ENCODE assay signal across 3 cellular contexts in genomic region chr2:42931147-42931817, GRCh38.
A peak's percentile ranks its signal among the peaks of the same experiment; 100 is the strongest.
TF ChIP-seq lines count a peak whose summit lies in the region.

No MANE protein-coding gene starts in this region.

TF ChIP-seq in A549, 52 proteins besides CTCF, POLR2A, EP300 and RAD21 (continued from another document):
- TF ChIP-seq E2F6 (IDR thresholded peaks at IDR 0.05; ENCODE audit: borderline replicate concordance, low read depth) (no peak), SMC3 (IDR thresholded peaks at IDR 0.05) (no peak), RCOR1 (IDR thresholded peaks at IDR 0.05; ENCODE audit: low read depth, low read length) (no peak), HMGXB4 (CRISPR knock-in tag; IDR thresholded peaks at IDR 0.05; ENCODE audit: borderline replicate concordance) (no peak), ZNF302 (CRISPR knock-in tag; IDR thresholded peaks at IDR 0.05) (no peak), HDAC2 (IDR thresholded peaks at IDR 0.05) (no peak), MAZ (IDR thresholded peaks at IDR 0.05; ENCODE audit: borderline replicate concordance, low read depth, low read length) (no peak), NFE2L2 (conservative IDR thresholded peaks at IDR 0.05; ENCODE audit: low read length) (no peak), ZC3H11A (IDR thresholded peaks at IDR 0.05) (no peak), TFCP2L1 (CRISPR knock-in tag; IDR thresholded peaks at IDR 0.05) (no peak), ATOH8 (CRISPR knock-in tag; IDR thresholded peaks at IDR 0.05; ENCODE audit: low read depth) (no peak), MAFK (IDR thresholded peaks at IDR 0.05; ENCODE audit: partially characterized antibody) (no peak), CHD2 (IDR thresholded peaks at IDR 0.05; ENCODE audit: low read length, partially characterized antibody) (no peak), BHLHE40 (IDR thresholded peaks at IDR 0.05; ENCODE audit: low read depth, low read length) (no peak), REST (IDR thresholded peaks at IDR 0.05) (no peak)

TF ChIP-seq in HCT116, 20 proteins besides CTCF, POLR2A, EP300 and RAD21 (continued from another document):
- TF ChIP-seq FOSL1 (IDR thresholded peaks at IDR 0.05; ENCODE audit: low read depth) (no peak), SP1 (IDR thresholded peaks at IDR 0.05; ENCODE audit: low read depth) (no peak), ZBTB33 (IDR thresholded peaks at IDR 0.05; ENCODE audit: extremely low read depth, insufficient replicate concordance, low read length) (no peak), TCF7L2 (IDR thresholded peaks at IDR 0.05; ENCODE audit: borderline replicate concordance, extremely low read depth, insufficient read depth, insufficient read length) (no peak), SIN3A (IDR thresholded peaks at IDR 0.05; ENCODE audit: low read depth) (no peak), EZH2 (IDR thresholded peaks at IDR 0.05) (no peak), EZH2phosphoT487 (IDR thresholded peaks at IDR 0.05; ENCODE audit: borderline replicate concordance) (no peak), SRF (IDR thresholded peaks at IDR 0.05; ENCODE audit: low read depth) (no peak), JUND (IDR thresholded peaks at IDR 0.05) (no peak), YY1 (IDR thresholded peaks at IDR 0.05; ENCODE audit: extremely low read depth, insufficient replicate concordance, low read depth, low read length) (no peak), REST (IDR thresholded peaks at IDR 0.05; ENCODE audit: low read depth) (no peak), ZFX (IDR thresholded peaks at IDR 0.05) (no peak), CEBPB (IDR thresholded peaks at IDR 0.05; ENCODE audit: low read depth) (no peak), MAX (IDR thresholded peaks at IDR 0.05) (no peak)
TF ChIP-seq in HCT116: peak in this region for 0.

TF ChIP-seq in K562, 482 proteins besides CTCF, POLR2A, EP300 and RAD21 (continued from another document):
- TF ChIP-seq ZNF592 (IDR thresholded peaks at IDR 0.05) (peak; percentile 77), CBFA2T2 (conservative IDR thresholded peaks at IDR 0.05) (no peak), CBX5 (IDR thresholded peaks at IDR 0.05; ENCODE audit: borderline replicate concordance, low read depth) (0 out of 2 replicates have a peak, but pooled peaks have one; percentile 12), TFAP4 (CRISPR knock-in tag; IDR thresholded peaks at IDR 0.05; ENCODE audit: borderline replicate concordance) (peak; percentile 67), THAP7 (CRISPR knock-in tag; IDR thresholded peaks at IDR 0.05) (no peak), SREBF2 (CRISPR knock-in tag; IDR thresholded peaks at IDR 0.05) (no peak), MGA (IDR thresholded peaks at IDR 0.05) (0 out of 2 replicates have a peak, but pooled peaks have one; percentile 20), HMGN3 (IDR thresholded peaks at IDR 0.05; ENCODE audit: borderline replicate concordance, extremely low read depth, insufficient read length, low read depth, low read length) (peak; percentile 31), ID3 (CRISPR knock-in tag; IDR thresholded peaks at IDR 0.05) (no peak), ID3 (tag; IDR thresholded peaks at IDR 0.05) (peak; percentile 16; the same call in 1 of the 2 replicates), MTA3 (IDR thresholded peaks at IDR 0.05; ENCODE audit: borderline replicate concordance) (0 out of 2 replicates have a peak, but pooled peaks have one; percentile 32), DNMT1 (IDR thresholded peaks at IDR 0.05) (no peak), PCBP1 (IDR thresholded peaks at IDR 0.05; ENCODE audit: low read depth, low read length, poor library complexity, severe bottlenecking) (no peak)
